23 cellular contexts compared by ENCODE assay signal in the genomic region with DNA sequence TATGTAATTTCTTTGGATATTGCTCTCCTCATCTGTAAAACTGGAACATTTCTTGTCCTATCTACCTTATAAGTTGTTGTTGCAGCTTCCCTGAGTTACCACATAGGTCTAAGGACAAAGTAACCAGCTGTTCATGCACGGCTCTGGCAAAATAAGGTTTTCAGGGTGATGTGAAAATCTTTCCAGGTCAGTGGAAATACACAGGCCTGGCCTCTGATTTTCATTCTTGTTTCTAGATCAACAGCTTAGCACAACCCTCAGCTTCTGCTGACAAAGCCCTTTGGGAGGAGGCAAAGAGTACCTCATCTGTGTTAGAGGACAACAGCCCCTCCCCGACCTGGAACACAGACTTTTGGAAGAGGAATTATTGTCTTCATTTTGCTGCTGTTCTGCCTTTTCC.
"Had no signal": no experiment of that assay in that cellular context is flagged by ENCODE, and none has a peak within 500 bp of the region (broad histone marks: within the 10 kb centered on the region; RNA-seq: fewer than 3 reads in every experiment).

No MANE protein-coding gene starts in this region.

- H3K4me3 ChIP-seq: colonic mucosa, gastrocnemius medialis, hepatocyte, smooth muscle cell, tibial nerve had no signal

- H3K4me2 ChIP-seq: hepatocyte, smooth muscle cell had no signal

- H2AFZ ChIP-seq: hepatocyte had no signal

- H3K4me1 ChIP-seq: colonic mucosa, gastrocnemius medialis had no signal

- H3K27me3 ChIP-seq: colonic mucosa, gastrocnemius medialis, tibial nerve had no signal

- H3K27ac ChIP-seq: colonic mucosa, gastrocnemius medialis, hepatocyte had no signal

- H3K79me2 ChIP-seq: hepatocyte had no signal

- H3K36me3 ChIP-seq: colonic mucosa, gastrocnemius medialis, tibial nerve had no signal

- DNase-seq: activated B cell treated with CpG ODN at 0.5 μM for 24 hours; activated CD4-positive, alpha-beta T cell treated with anti-CD3 and anti-CD28 coated beads, Interleukin-2, amount 50 U/mL, for 1 hour; activated CD8-positive, alpha-beta memory T cell treated with anti-CD3 and anti-CD28 coated beads, Interleukin-2, amount 10 ng/mL, durations not matched to agents 7 days and 5 days; activated CD8-positive, alpha-beta T cell treated with anti-CD3 and anti-CD28 coated beads for 36 hours; activated T-cell treated with anti-CD3 and anti-CD28 coated beads, Interleukin-2, amount 50 U/mL, for 48 hours; anterior cingulate cortex; cerebellar nuclear complex; colonic mucosa; effector memory CD4-positive, alpha-beta T cell; erythroblast; gastrocnemius medialis; left cardiac atrium; left ventricle myocardium superior; stimulated activated CD4-positive, alpha-beta T cell treated with anti-CD3 and anti-CD28 coated beads, Interleukin-1b, Interleukin-23, amount 100 ng/mL, for 48 hours; stimulated activated CD4-positive, alpha-beta T cell treated with anti-CD3 and anti-CD28 coated beads, Interleukin-4, amount 100 ng/mL, for 4 hours; stimulated activated CD8-positive, alpha-beta memory T cell treated with anti-CD3 and anti-CD28 coated beads, Interleukin-4, amount 100 ng/mL, for 48 hours; stimulated activated naive CD8-positive, alpha-beta T cell treated with anti-CD3 and anti-CD28 coated beads, Interleukin-15, amount 100 ng/mL, for 72 hours; substantia nigra had no signal

- H3K9me3 ChIP-seq: colonic mucosa, gastrocnemius medialis, tibial nerve had no signal

- ATAC-seq: activated CD8-positive, alpha-beta memory T cell treated with anti-CD3 and anti-CD28 coated beads, Interleukin-2, amount 10 ng/mL, durations not matched to agents 7 days and 5 days; activated CD8-positive, alpha-beta T cell treated with anti-CD3 and anti-CD28 coated beads for 36 hours; activated naive CD4-positive, alpha-beta T cell treated with anti-CD3 and anti-CD28 coated beads, Interleukin-2, amount 50 U/mL, for 72 hours; gastrocnemius medialis; left cardiac atrium; left ventricle myocardium superior; stimulated activated memory B cell treated with anti-CD40 and anti-IgM and Interleukin-4, amounts not matched to agents 10 μg/mL and 1 μg/mL and 100 μg/mL, for 72 hours; stimulated activated naive CD8-positive, alpha-beta T cell treated with anti-CD3 and anti-CD28 coated beads, Interleukin-15, amount 100 ng/mL, for 72 hours had no signal
